1 cellular context compared by ENCODE assay signal in the genomic region with DNA sequence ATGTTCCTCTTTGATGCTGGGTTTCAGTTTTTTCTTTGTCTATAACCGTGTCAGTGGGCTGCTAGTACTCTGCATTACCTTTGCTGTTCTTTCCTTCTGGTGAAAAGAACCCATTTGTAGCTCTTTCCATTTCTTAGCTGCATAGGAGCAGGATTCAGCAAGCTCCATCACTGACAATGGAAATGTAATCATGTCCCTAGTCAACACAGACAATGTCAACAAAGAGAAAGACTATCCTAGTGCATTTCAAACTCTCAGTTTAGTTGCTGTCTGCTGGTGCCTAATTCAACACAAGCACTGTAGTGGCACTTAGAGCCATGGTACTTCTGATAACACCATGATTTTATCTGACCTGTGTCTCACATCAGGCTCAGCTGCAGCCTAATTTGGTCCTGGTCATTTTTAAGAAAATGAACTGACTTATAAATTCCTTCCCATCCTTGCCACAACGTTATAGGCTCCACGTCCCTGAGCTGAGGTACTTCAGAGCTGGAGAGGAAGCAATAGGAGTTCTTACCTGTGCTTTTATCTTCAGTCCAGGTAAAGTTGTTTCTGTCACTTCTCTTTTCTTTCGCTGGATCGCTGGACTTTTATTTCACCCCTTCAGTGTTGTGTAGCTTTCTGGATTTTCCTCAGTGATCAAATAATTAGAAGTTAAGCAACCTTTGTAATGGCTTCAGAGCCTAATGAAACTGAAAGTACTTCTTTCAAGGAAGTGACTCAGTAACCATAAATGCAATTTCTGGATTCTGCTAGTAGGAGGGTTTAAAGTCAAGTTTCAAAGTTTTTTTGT.
TF ChIP-seq lines count a peak whose summit lies in the region.

A gene with protein sequence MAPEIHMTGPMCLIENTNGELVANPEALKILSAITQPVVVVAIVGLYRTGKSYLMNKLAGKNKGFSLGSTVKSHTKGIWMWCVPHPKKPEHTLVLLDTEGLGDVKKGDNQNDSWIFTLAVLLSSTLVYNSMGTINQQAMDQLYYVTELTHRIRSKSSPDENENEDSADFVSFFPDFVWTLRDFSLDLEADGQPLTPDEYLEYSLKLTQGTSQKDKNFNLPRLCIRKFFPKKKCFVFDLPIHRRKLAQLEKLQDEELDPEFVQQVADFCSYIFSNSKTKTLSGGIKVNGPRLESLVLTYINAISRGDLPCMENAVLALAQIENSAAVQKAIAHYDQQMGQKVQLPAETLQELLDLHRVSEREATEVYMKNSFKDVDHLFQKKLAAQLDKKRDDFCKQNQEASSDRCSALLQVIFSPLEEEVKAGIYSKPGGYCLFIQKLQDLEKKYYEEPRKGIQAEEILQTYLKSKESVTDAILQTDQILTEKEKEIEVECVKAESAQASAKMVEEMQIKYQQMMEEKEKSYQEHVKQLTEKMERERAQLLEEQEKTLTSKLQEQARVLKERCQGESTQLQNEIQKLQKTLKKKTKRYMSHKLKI (minus strand): TSS at position 700 of the 793 bp plus-strand sequence. CDS start 2,145 bp downstream, outside the sequence.

TF ChIP-seq in GM12878, 131 proteins besides CTCF, POLR2A, EP300 and RAD21:
- TF ChIP-seq MEF2B (IDR thresholded peaks at IDR 0.05; ENCODE audit: partially characterized antibody, poor library complexity, severe bottlenecking), result no peak
- TF ChIP-seq SPI1 (IDR thresholded peaks at IDR 0.05; ENCODE audit: borderline replicate concordance, insufficient read depth, low read depth, low read length), result no peak
- TF ChIP-seq, protein P1, sequence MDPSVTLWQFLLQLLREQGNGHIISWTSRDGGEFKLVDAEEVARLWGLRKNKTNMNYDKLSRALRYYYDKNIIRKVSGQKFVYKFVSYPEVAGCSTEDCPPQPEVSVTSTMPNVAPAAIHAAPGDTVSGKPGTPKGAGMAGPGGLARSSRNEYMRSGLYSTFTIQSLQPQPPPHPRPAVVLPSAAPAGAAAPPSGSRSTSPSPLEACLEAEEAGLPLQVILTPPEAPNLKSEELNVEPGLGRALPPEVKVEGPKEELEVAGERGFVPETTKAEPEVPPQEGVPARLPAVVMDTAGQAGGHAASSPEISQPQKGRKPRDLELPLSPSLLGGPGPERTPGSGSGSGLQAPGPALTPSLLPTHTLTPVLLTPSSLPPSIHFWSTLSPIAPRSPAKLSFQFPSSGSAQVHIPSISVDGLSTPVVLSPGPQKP (IDR thresholded peaks at IDR 0.05; ENCODE audit: low read depth, low read length), result no peak
- TF ChIP-seq NRF1 (conservative IDR thresholded peaks at IDR 0.05; ENCODE audit: low read depth, low read length), result no peak
- 0 out of 2 replicates have a peak, but pooled peaks have one; percentile 30 for TF ChIP-seq MEF2A (IDR thresholded peaks at IDR 0.05; ENCODE audit: insufficient read depth, low read depth, low read length)
- no peak; the same call in 1 of the 2 replicates for TF ChIP-seq NFIC (IDR thresholded peaks at IDR 0.05; ENCODE audit: low read depth, low read length)
- no peak for TF ChIP-seq BACH1 (IDR thresholded peaks at IDR 0.05; ENCODE audit: borderline replicate concordance)
- TF ChIP-seq PAX5 (IDR thresholded peaks at IDR 0.05; ENCODE audit: borderline replicate concordance, low read depth, low read length), result no peak
- no peak for TF ChIP-seq CEBPB (IDR thresholded peaks at IDR 0.05; ENCODE audit: borderline replicate concordance in 1 of 2, low read depth in 2 of 2, low read length in 2 of 2)
- TF ChIP-seq ETV6 (conservative IDR thresholded peaks at IDR 0.05 in 1 of 2, IDR thresholded peaks at IDR 0.05 in 1 of 2; ENCODE audit: borderline replicate concordance in 1 of 2, low read depth in 1 of 2), result no peak
- TF ChIP-seq, protein P2, sequence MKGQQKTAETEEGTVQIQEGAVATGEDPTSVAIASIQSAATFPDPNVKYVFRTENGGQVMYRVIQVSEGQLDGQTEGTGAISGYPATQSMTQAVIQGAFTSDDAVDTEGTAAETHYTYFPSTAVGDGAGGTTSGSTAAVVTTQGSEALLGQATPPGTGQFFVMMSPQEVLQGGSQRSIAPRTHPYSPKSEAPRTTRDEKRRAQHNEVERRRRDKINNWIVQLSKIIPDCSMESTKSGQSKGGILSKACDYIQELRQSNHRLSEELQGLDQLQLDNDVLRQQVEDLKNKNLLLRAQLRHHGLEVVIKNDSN (IDR thresholded peaks at IDR 0.05; ENCODE audit: borderline replicate concordance, extremely low read length, insufficient read depth, low read depth, low read length), result no peak
- TF ChIP-seq RAD51 (IDR thresholded peaks at IDR 0.05), result no peak
- no peak for TF ChIP-seq RFX5 (IDR thresholded peaks at IDR 0.05; ENCODE audit: low read depth, low read length)
- TF ChIP-seq NBN (IDR thresholded peaks at IDR 0.05), result no peak
- peak; percentile 52; the same call in 1 of the 2 replicates for TF ChIP-seq RUNX3 (IDR thresholded peaks at IDR 0.05; ENCODE audit: low read length)
- TF ChIP-seq YBX1 (IDR thresholded peaks at IDR 0.05), result no peak
- TF ChIP-seq, protein P3, sequence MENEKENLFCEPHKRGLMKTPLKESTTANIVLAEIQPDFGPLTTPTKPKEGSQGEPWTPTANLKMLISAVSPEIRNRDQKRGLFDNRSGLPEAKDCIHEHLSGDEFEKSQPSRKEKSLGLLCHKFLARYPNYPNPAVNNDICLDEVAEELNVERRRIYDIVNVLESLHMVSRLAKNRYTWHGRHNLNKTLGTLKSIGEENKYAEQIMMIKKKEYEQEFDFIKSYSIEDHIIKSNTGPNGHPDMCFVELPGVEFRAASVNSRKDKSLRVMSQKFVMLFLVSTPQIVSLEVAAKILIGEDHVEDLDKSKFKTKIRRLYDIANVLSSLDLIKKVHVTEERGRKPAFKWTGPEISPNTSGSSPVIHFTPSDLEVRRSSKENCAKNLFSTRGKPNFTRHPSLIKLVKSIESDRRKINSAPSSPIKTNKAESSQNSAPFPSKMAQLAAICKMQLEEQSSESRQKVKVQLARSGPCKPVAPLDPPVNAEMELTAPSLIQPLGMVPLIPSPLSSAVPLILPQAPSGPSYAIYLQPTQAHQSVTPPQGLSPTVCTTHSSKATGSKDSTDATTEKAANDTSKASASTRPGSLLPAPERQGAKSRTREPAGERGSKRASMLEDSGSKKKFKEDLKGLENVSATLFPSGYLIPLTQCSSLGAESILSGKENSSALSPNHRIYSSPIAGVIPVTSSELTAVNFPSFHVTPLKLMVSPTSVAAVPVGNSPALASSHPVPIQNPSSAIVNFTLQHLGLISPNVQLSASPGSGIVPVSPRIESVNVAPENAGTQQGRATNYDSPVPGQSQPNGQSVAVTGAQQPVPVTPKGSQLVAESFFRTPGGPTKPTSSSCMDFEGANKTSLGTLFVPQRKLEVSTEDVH (IDR thresholded peaks at IDR 0.05; ENCODE audit: low read depth, partially characterized antibody), result no peak
- no peak for TF ChIP-seq CHD1 (IDR thresholded peaks at IDR 0.05; ENCODE audit: low read depth, low read length)
- TF ChIP-seq JUNB (IDR thresholded peaks at IDR 0.05), result peak; percentile 33
- no peak for TF ChIP-seq SMARCA5 (IDR thresholded peaks at IDR 0.05)
- no peak for TF ChIP-seq PAX8 (IDR thresholded peaks at IDR 0.05)
- TF ChIP-seq CBX3 (IDR thresholded peaks at IDR 0.05; ENCODE audit: borderline replicate concordance, low read depth), result no peak
- no peak for TF ChIP-seq GABPA (IDR thresholded peaks at IDR 0.05; ENCODE audit: low read depth)
- TF ChIP-seq, protein P4, sequence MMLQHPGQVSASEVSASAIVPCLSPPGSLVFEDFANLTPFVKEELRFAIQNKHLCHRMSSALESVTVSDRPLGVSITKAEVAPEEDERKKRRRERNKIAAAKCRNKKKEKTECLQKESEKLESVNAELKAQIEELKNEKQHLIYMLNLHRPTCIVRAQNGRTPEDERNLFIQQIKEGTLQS (IDR thresholded peaks at IDR 0.05; ENCODE audit: borderline replicate concordance, extremely low read depth, low read depth, low read length), result no peak
- TF ChIP-seq, protein P5, sequence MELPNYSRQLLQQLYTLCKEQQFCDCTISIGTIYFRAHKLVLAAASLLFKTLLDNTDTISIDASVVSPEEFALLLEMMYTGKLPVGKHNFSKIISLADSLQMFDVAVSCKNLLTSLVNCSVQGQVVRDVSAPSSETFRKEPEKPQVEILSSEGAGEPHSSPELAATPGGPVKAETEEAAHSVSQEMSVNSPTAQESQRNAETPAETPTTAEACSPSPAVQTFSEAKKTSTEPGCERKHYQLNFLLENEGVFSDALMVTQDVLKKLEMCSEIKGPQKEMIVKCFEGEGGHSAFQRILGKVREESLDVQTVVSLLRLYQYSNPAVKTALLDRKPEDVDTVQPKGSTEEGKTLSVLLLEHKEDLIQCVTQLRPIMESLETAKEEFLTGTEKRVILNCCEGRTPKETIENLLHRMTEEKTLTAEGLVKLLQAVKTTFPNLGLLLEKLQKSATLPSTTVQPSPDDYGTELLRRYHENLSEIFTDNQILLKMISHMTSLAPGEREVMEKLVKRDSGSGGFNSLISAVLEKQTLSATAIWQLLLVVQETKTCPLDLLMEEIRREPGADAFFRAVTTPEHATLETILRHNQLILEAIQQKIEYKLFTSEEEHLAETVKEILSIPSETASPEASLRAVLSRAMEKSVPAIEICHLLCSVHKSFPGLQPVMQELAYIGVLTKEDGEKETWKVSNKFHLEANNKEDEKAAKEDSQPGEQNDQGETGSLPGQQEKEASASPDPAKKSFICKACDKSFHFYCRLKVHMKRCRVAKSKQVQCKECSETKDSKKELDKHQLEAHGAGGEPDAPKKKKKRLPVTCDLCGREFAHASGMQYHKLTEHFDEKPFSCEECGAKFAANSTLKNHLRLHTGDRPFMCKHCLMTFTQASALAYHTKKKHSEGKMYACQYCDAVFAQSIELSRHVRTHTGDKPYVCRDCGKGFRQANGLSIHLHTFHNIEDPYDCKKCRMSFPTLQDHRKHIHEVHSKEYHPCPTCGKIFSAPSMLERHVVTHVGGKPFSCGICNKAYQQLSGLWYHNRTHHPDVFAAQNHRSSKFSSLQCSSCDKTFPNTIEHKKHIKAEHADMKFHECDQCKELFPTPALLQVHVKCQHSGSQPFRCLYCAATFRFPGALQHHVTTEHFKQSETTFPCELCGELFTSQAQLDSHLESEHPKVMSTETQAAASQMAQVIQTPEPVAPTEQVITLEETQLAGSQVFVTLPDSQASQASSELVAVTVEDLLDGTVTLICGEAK (IDR thresholded peaks at IDR 0.05; ENCODE audit: borderline replicate concordance), result no peak
- no peak for TF ChIP-seq BRCA1 (IDR thresholded peaks at IDR 0.05; ENCODE audit: low read depth, low read length)
- no peak for TF ChIP-seq ZNF24 (IDR thresholded peaks at IDR 0.05)
- no peak for TF ChIP-seq SUPT20H (IDR thresholded peaks at IDR 0.05; ENCODE audit: borderline replicate concordance, control insufficient read depth, low read depth, low read length)
- TF ChIP-seq BCL11A (IDR thresholded peaks at IDR 0.05; ENCODE audit: low read depth, low read length), result no peak
- TF ChIP-seq, protein P6, sequence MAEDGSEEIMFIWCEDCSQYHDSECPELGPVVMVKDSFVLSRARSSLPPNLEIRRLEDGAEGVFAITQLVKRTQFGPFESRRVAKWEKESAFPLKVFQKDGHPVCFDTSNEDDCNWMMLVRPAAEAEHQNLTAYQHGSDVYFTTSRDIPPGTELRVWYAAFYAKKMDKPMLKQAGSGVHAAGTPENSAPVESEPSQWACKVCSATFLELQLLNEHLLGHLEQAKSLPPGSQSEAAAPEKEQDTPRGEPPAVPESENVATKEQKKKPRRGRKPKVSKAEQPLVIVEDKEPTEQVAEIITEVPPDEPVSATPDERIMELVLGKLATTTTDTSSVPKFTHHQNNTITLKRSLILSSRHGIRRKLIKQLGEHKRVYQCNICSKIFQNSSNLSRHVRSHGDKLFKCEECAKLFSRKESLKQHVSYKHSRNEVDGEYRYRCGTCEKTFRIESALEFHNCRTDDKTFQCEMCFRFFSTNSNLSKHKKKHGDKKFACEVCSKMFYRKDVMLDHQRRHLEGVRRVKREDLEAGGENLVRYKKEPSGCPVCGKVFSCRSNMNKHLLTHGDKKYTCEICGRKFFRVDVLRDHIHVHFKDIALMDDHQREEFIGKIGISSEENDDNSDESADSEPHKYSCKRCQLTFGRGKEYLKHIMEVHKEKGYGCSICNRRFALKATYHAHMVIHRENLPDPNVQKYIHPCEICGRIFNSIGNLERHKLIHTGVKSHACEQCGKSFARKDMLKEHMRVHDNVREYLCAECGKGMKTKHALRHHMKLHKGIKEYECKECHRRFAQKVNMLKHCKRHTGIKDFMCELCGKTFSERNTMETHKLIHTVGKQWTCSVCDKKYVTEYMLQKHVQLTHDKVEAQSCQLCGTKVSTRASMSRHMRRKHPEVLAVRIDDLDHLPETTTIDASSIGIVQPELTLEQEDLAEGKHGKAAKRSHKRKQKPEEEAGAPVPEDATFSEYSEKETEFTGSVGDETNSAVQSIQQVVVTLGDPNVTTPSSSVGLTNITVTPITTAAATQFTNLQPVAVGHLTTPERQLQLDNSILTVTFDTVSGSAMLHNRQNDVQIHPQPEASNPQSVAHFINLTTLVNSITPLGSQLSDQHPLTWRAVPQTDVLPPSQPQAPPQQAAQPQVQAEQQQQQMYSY (CRISPR knock-in tag; IDR thresholded peaks at IDR 0.05), result no peak
- no peak for TF ChIP-seq HCFC1 (IDR thresholded peaks at IDR 0.05; ENCODE audit: low read length)
- peak; percentile 66; the same call in 1 of the 2 replicates for TF ChIP-seq TAF1 (IDR thresholded peaks at IDR 0.05; ENCODE audit: borderline replicate concordance, low read depth, low read length)
- no peak for TF ChIP-seq MYC (IDR thresholded peaks at IDR 0.05; ENCODE audit: insufficient read depth, insufficient read length, insufficient replicate concordance, low read length, severe bottlenecking)
- TF ChIP-seq NFYA (IDR thresholded peaks at IDR 0.05; ENCODE audit: borderline replicate concordance, low read depth, low read length), result no peak
- TF ChIP-seq MTA2 (IDR thresholded peaks at IDR 0.05; ENCODE audit: low read depth), result no peak
